In genomic region chr20:381581-382290, GRCh38 we compare ENCODE assay signal across 1 cellular context.
TF ChIP-seq lines count a peak whose summit lies in the region.

No MANE protein-coding gene starts in this region.

TF ChIP-seq in HepG2, 621 proteins besides CTCF, POLR2A, EP300 and RAD21 (continued from another document and continues in another):
- no peak; the same call in 1 of the 2 replicates for TF ChIP-seq ZNF343 (CRISPR knock-in tag; IDR thresholded peaks at IDR 0.05)
- TF ChIP-seq SRY (CRISPR knock-in tag; IDR thresholded peaks at IDR 0.05), result peak; percentile 30; the same call in 1 of the 2 replicates
- no peak; the same call in 1 of the 2 replicates for TF ChIP-seq ZNF124 (CRISPR knock-in tag; IDR thresholded peaks at IDR 0.05)
- TF ChIP-seq, protein P1, sequence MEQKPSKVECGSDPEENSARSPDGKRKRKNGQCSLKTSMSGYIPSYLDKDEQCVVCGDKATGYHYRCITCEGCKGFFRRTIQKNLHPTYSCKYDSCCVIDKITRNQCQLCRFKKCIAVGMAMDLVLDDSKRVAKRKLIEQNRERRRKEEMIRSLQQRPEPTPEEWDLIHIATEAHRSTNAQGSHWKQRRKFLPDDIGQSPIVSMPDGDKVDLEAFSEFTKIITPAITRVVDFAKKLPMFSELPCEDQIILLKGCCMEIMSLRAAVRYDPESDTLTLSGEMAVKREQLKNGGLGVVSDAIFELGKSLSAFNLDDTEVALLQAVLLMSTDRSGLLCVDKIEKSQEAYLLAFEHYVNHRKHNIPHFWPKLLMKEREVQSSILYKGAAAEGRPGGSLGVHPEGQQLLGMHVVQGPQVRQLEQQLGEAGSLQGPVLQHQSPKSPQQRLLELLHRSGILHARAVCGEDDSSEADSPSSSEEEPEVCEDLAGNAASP (CRISPR knock-in tag; IDR thresholded peaks at IDR 0.05; ENCODE audit: borderline replicate concordance), result peak; percentile 59
- peak; percentile 71 for TF ChIP-seq MXD4 (CRISPR knock-in tag; IDR thresholded peaks at IDR 0.05)
- peak; percentile 29; the same call in 1 of the 2 replicates for TF ChIP-seq ZNF234 (CRISPR knock-in tag; conservative IDR thresholded peaks at IDR 0.05)
- no peak for TF ChIP-seq MATR3 (CRISPR knock-in tag; IDR thresholded peaks at IDR 0.05)
- TF ChIP-seq PHB2 (IDR thresholded peaks at IDR 0.05; ENCODE audit: partially characterized antibody), result no peak
- no peak for TF ChIP-seq XBP1 (CRISPR knock-in tag; IDR thresholded peaks at IDR 0.05)
- TF ChIP-seq ELF3 (CRISPR knock-in tag; IDR thresholded peaks at IDR 0.05), result peak; percentile 72; the same call in 1 of the 2 replicates
- peak; percentile 55; the same call in 1 of the 2 replicates for TF ChIP-seq ZNF326 (CRISPR knock-in tag; IDR thresholded peaks at IDR 0.05; ENCODE audit: borderline replicate concordance)
- TF ChIP-seq ERF (CRISPR knock-in tag; IDR thresholded peaks at IDR 0.05), result peak; percentile 40; the same call in 1 of the 2 replicates
- TF ChIP-seq DMAP1 (CRISPR knock-in tag; IDR thresholded peaks at IDR 0.05), result peak; percentile 76
- TF ChIP-seq NCOA5 (CRISPR knock-in tag; IDR thresholded peaks at IDR 0.05), result no peak
- TF ChIP-seq ZNF784 (CRISPR knock-in tag; IDR thresholded peaks at IDR 0.05; ENCODE audit: borderline replicate concordance), result no peak; the same call in 1 of the 2 replicates
- TF ChIP-seq ZNF468 (CRISPR knock-in tag; IDR thresholded peaks at IDR 0.05), result no peak
- TF ChIP-seq ZMYM4 (CRISPR knock-in tag; IDR thresholded peaks at IDR 0.05), result peak; percentile 70; the same call in 1 of the 2 replicates
- TF ChIP-seq POLR2AphosphoS5 (IDR thresholded peaks at IDR 0.05; ENCODE audit: low read depth, low read length), result peak; percentile 79
- TF ChIP-seq CAMTA2 (CRISPR knock-in tag; IDR thresholded peaks at IDR 0.05; ENCODE audit: borderline replicate concordance), result no peak
- no peak for TF ChIP-seq ZNF549 (CRISPR knock-in tag; IDR thresholded peaks at IDR 0.05)
- peak; percentile 89 for TF ChIP-seq SRSF4 (IDR thresholded peaks at IDR 0.05; ENCODE audit: low read depth, low read length, poor library complexity, severe bottlenecking)
- TF ChIP-seq SP4 (CRISPR knock-in tag; IDR thresholded peaks at IDR 0.05), result no peak
- no peak for TF ChIP-seq JARID2 (CRISPR knock-in tag; IDR thresholded peaks at IDR 0.05; ENCODE audit: insufficient replicate concordance)
- TF ChIP-seq SMARCE1 (IDR thresholded peaks at IDR 0.05; ENCODE audit: borderline replicate concordance), result no peak
- no peak for TF ChIP-seq SNAPC5 (CRISPR knock-in tag; IDR thresholded peaks at IDR 0.05; ENCODE audit: borderline replicate concordance)
- no peak; the same call in 1 of the 2 replicates for TF ChIP-seq ZNF614 (CRISPR knock-in tag; IDR thresholded peaks at IDR 0.05; ENCODE audit: borderline replicate concordance)
- peak; percentile 88 for TF ChIP-seq SALL2 (CRISPR knock-in tag; IDR thresholded peaks at IDR 0.05)
- no peak for TF ChIP-seq HOXA9 (CRISPR knock-in tag; IDR thresholded peaks at IDR 0.05; ENCODE audit: borderline replicate concordance)
- peak; percentile 45; the same call in 1 of the 2 replicates for TF ChIP-seq IRX3 (CRISPR knock-in tag; IDR thresholded peaks at IDR 0.05; ENCODE audit: borderline replicate concordance, low read depth)
- no peak; the same call in 1 of the 2 replicates for TF ChIP-seq ZNF891 (CRISPR knock-in tag; IDR thresholded peaks at IDR 0.05)
- peak; percentile 19; the same call in 1 of the 2 replicates for TF ChIP-seq ZNF121 (CRISPR knock-in tag; IDR thresholded peaks at IDR 0.05)
- peak; percentile 83; the same call in 1 of the 2 replicates for TF ChIP-seq ZNF446 (CRISPR knock-in tag; IDR thresholded peaks at IDR 0.05)
- TF ChIP-seq YEATS4 (CRISPR knock-in tag; IDR thresholded peaks at IDR 0.05; ENCODE audit: borderline replicate concordance), result peak; percentile 88
- no peak for TF ChIP-seq RNF2 (conservative IDR thresholded peaks at IDR 0.05; ENCODE audit: low read depth)
- peak; percentile 83; the same call in 1 of the 2 replicates for TF ChIP-seq ZSCAN31 (CRISPR knock-in tag; IDR thresholded peaks at IDR 0.05; ENCODE audit: low read depth)
- TF ChIP-seq, protein P2, sequence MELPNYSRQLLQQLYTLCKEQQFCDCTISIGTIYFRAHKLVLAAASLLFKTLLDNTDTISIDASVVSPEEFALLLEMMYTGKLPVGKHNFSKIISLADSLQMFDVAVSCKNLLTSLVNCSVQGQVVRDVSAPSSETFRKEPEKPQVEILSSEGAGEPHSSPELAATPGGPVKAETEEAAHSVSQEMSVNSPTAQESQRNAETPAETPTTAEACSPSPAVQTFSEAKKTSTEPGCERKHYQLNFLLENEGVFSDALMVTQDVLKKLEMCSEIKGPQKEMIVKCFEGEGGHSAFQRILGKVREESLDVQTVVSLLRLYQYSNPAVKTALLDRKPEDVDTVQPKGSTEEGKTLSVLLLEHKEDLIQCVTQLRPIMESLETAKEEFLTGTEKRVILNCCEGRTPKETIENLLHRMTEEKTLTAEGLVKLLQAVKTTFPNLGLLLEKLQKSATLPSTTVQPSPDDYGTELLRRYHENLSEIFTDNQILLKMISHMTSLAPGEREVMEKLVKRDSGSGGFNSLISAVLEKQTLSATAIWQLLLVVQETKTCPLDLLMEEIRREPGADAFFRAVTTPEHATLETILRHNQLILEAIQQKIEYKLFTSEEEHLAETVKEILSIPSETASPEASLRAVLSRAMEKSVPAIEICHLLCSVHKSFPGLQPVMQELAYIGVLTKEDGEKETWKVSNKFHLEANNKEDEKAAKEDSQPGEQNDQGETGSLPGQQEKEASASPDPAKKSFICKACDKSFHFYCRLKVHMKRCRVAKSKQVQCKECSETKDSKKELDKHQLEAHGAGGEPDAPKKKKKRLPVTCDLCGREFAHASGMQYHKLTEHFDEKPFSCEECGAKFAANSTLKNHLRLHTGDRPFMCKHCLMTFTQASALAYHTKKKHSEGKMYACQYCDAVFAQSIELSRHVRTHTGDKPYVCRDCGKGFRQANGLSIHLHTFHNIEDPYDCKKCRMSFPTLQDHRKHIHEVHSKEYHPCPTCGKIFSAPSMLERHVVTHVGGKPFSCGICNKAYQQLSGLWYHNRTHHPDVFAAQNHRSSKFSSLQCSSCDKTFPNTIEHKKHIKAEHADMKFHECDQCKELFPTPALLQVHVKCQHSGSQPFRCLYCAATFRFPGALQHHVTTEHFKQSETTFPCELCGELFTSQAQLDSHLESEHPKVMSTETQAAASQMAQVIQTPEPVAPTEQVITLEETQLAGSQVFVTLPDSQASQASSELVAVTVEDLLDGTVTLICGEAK (IDR thresholded peaks at IDR 0.05), result no peak
- TF ChIP-seq, protein P2 (CRISPR knock-in tag; IDR thresholded peaks at IDR 0.05), result peak; percentile 82
- TF ChIP-seq NFKBIZ (CRISPR knock-in tag; IDR thresholded peaks at IDR 0.05), result no peak; the same call in 1 of the 2 replicates
- TF ChIP-seq SPEN (CRISPR knock-in tag; IDR thresholded peaks at IDR 0.05; ENCODE audit: low read depth), result peak; percentile 76
- no peak; the same call in 1 of the 2 replicates for TF ChIP-seq ZNF703 (CRISPR knock-in tag; IDR thresholded peaks at IDR 0.05; ENCODE audit: borderline replicate concordance)
- 0 out of 2 replicates have a peak, but pooled peaks have one; percentile 33 for TF ChIP-seq THAP9 (CRISPR knock-in tag; IDR thresholded peaks at IDR 0.05; ENCODE audit: borderline replicate concordance)
- TF ChIP-seq ZNF704 (CRISPR knock-in tag; IDR thresholded peaks at IDR 0.05; ENCODE audit: borderline replicate concordance), result no peak
- TF ChIP-seq CREM (IDR thresholded peaks at IDR 0.05), result no peak
- TF ChIP-seq CREM (CRISPR knock-in tag; IDR thresholded peaks at IDR 0.05), result no peak
- no peak for TF ChIP-seq NONO (IDR thresholded peaks at IDR 0.05)
- no peak; the same call in 1 of the 2 replicates for TF ChIP-seq NONO (CRISPR knock-in tag; conservative IDR thresholded peaks at IDR 0.05)
- no peak for TF ChIP-seq ZNF20 (CRISPR knock-in tag; IDR thresholded peaks at IDR 0.05)
- no peak for TF ChIP-seq SMARCC2 (IDR thresholded peaks at IDR 0.05)
- TF ChIP-seq IRF2 (CRISPR knock-in tag; IDR thresholded peaks at IDR 0.05), result no peak
- TF ChIP-seq, protein P3, sequence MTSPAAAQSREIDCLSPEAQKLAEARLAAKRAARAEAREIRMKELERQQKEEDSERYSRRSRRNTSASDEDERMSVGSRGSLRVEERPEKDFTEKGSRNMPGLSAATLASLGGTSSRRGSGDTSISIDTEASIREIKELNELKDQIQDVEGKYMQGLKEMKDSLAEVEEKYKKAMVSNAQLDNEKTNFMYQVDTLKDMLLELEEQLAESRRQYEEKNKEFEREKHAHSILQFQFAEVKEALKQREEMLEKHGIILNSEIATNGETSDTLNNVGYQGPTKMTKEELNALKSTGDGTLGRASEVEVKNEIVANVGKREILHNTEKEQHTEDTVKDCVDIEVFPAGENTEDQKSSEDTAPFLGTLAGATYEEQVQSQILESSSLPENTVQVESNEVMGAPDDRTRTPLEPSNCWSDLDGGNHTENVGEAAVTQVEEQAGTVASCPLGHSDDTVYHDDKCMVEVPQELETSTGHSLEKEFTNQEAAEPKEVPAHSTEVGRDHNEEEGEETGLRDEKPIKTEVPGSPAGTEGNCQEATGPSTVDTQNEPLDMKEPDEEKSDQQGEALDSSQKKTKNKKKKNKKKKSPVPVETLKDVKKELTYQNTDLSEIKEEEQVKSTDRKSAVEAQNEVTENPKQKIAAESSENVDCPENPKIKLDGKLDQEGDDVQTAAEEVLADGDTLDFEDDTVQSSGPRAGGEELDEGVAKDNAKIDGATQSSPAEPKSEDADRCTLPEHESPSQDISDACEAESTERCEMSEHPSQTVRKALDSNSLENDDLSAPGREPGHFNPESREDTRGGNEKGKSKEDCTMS (CRISPR knock-in tag; conservative IDR thresholded peaks at IDR 0.05), result no peak
- TF ChIP-seq ZSCAN20 (CRISPR knock-in tag; IDR thresholded peaks at IDR 0.05; ENCODE audit: borderline replicate concordance), result peak; percentile 23; the same call in 1 of the 2 replicates
